In the genomic region with DNA sequence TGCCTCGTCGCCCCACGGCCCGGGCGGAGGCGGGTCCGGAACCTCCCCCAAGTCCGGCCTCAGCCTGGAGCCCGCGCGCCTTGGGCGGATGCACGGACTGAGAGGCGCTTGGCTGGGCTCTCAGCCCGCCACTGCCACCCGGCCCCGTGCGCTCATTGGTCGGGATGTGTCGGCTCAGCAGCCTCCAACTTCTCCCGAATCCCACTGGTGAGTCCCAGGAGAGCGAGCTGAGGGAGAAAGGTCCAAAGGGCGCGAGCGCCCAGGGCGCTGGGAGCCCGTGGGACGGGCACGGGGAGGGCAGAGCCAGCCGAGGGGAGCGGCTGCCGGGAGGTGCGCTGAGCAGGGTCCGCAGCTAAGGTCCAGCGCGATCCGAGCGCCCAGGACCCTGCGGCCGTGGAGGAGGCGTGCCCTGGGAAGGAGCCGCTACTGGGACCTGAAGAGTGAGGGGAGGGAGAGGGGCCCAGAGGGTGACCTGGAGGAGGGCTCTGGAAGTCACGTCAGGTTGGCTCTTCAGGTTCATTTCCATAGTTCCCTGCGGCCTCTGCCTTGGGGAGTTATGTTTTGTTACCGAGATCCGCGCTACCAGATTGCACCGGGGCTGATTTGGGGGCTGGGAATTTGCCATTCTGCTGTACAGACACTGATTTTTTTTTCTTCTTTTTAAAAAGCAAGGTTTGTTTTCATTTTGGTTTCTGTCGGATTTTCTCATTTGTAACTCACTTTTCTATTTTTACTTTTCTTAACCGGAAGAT, we compare ENCODE assay signal across 8 cellular contexts. TPM values are rescaled to one million over a fixed set of nuclear protein-coding genes. Genes with fewer than 3 reads are reported as not detected.
DNase-seq lines count a peak whose midpoint lies in the region; ATAC-seq and TF ChIP-seq lines count a peak whose summit lies in the region.

MME (plus strand) TSS at position 525 of the 752 bp plus-strand sequence. CDS start 3,849 bp downstream, outside the sequence.

- no peaks in the 10 kb centered on the region for H3K36me3 ChIP-seq in kidney epithelial cell (ENCODE audit: control insufficient read depth, insufficient read depth, low read length)

- TF ChIP-seq CTCF in kidney epithelial cell (IDR thresholded peaks at IDR 0.05; ENCODE audit: insufficient read depth, low read length, poor library complexity, severe bottlenecking), result no peak

- peak; percentile 26 for DNase-seq in Daoy (ENCODE audit: low read depth)
- DNase-seq in NCI-H146 treated with DMSO at 0.1 percent for 48 hours (lab: John Stamatoyannopoulos, UW; ENCODE audit: unreplicated experiment), result peak; percentile 6
- DNase-seq in caudate nucleus (lab: John Stamatoyannopoulos, UW), result peak in 30 of 61 donors; percentile 4 to 71 (median 34)
- no peak for DNase-seq in kidney epithelial cell (ENCODE audit: low read depth)
- no peak for DNase-seq in stimulated activated naive CD8-positive, alpha-beta T cell treated with anti-CD3 and anti-CD28 coated beads, Interleukin-15, Interleukin-2, amounts not matched to agents 100 U/mL and 50 U/mL, for 24 hours
- no peak for DNase-seq in hippocampal formation (lab: John Stamatoyannopoulos, UW)
- no peak for DNase-seq in HuH-7.5 (ENCODE audit: low spot score)
- DNase-seq in Kasumi-1 (lab: John Stamatoyannopoulos, UW), result no peak

- peak within 1 kb of the TSS; percentile 61 for H3K4me3 ChIP-seq in kidney epithelial cell (ENCODE audit: low read depth, low read length)

- ATAC-seq in stimulated activated naive CD8-positive, alpha-beta T cell treated with anti-CD3 and anti-CD28 coated beads, Interleukin-15, Interleukin-2, amounts not matched to agents 100 U/mL and 50 U/mL, for 24 hours, result peak; percentile 32

- peak within 1 kb of the TSS; percentile 73 for H3K27ac ChIP-seq in caudate nucleus (ENCODE audit: low read depth, low read length)

- no peaks in the 10 kb centered on the region for H3K27me3 ChIP-seq in kidney epithelial cell (ENCODE audit: control insufficient read depth, insufficient read depth, low read length)

RNA-seq across cellular contexts. Expression of gene MME, which starts in this region (rescaled TPM):
- 1.5 and 6.4 TPM in 2 replicates for total RNA-seq in Daoy (2014; rRNA removed; shearing (Covaris generic))
- total RNA-seq in kidney epithelial cell, result 83.5 and 117 TPM in 2 replicates

Comparison
In these comparisons a context has a peak if more than half of its experiments do, and no peak if none do; other contexts are left out.
1. RNA of gene MME (total RNA-seq): 83.5 to 117 TPM in kidney epithelial cell; 1.5 to 6.4 TPM in Daoy; every median in the first group is over 10 times any median in the second.
2. DNase-seq: peak in Daoy (single experiment) and NCI-H146 treated with DMSO at 0.1 percent for 48 hours (single experiment); none in kidney epithelial cell (single experiment), stimulated activated naive CD8-positive, alpha-beta T cell treated with anti-CD3 and anti-CD28 coated beads, Interleukin-15, Interleukin-2, amounts not matched to agents 100 U/mL and 50 U/mL, for 24 hours (single experiment), hippocampal formation (0 of 2), HuH-7.5 (single experiment) and Kasumi-1 (0 of 2).